ENCODE assay signal across 8 cellular contexts in genomic region chr6:46242921-46243320, GRCh38.
"Had no signal": no experiment of that assay in that cellular context is flagged by ENCODE, and none has a peak within 500 bp of the region (broad histone marks: within the 10 kb centered on the region; RNA-seq: fewer than 3 reads in every experiment).

No MANE protein-coding gene starts in this region.

- H3K4me1 ChIP-seq: HAP-1 had no signal

- H3K4me3 ChIP-seq: HAP-1, K562 had no signal

- ATAC-seq: HCT116, K562 had no signal

- H3K36me3 ChIP-seq: HAP-1 had no signal

- H3K9me3 ChIP-seq: HAP-1 had no signal

- DNase-seq: GOT3, H7, HFFc6, IMR-90, KG1 had no signal
